11 cellular contexts compared by ENCODE assay signal in the genomic region with DNA sequence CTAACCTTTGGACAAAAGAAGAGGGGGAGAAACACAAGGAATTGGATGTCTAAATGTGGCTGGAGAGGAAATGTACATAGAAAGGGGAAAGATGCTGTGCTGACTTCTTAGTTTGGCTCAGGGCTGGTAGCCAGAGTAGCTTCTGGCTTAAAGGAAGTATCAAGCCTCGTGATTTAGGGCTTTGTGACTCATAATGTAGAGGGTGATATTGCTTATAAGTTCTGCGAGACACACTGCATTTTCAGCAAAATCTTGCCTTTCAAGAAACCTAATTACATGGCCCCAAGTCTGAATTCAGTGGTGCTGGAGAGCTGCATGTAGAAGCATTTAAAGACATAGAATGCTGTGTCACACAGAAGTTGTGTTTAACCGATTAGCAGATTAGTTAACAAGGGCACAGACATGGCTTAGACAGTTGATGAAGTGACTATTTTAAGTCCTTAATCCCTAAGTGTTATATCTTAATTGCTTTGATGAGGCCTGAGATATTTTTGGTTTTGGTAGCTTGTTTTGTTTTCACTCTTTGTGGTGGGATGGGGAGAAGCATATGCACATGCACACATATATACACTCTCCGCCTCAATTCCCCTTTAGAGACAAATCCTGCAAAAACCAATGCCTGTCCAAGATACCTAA.
DNase-seq lines count a peak whose midpoint lies in the region; ATAC-seq and TF ChIP-seq lines count a peak whose summit lies in the region.
"Had no signal": no experiment of that assay in that cellular context is flagged by ENCODE, and none has a peak within 500 bp of the region (broad histone marks: within the 10 kb centered on the region; RNA-seq: fewer than 3 reads in every experiment).

No MANE protein-coding gene starts in this region.

- no peak overlapping the region for H3K4me3 ChIP-seq in cardiac fibroblast (replicated peaks in 1 of 2; ENCODE audit: low read depth in 2 of 2, low read length in 2 of 2)

- no peak for ATAC-seq in GM21576 (IDR thresholded peaks at IDR 0.05; ENCODE audit: unreplicated experiment)

- TF ChIP-seq CTCF in cardiac fibroblast (IDR thresholded peaks at IDR 0.05; ENCODE audit: low read depth, low read length) (no peak), GM13977 (IDR thresholded peaks at IDR 0.05; ENCODE audit: extremely low read depth, insufficient read depth, missing control alignments) (no peak)

- in situ Hi-C loops in GM13977 (cut with MboI; ENCODE audit: low pct_unique_long_range_greater_than_20kb, low sequenced_read_pairs, unreplicated experiment) = loop anchor here (25.0 kb wide), 1 partner anchor 326 kb away; no protein-coding TSS in a partner anchor

- peak; percentile 72 for DNase-seq in EH (ENCODE audit: low read depth)
- DNase-seq in MV-4-11 (lab: John Stamatoyannopoulos, UW) = peak; percentile 70
- DNase-seq in cardiac fibroblast (ENCODE audit: low read depth in 2 of 2) = peak; percentile 82 to 85
- DNase-seq in pulmonary artery endothelial cell (ENCODE audit: low read depth, low spot score) = peak; percentile 24
- no peak for DNase-seq in germinal center (ENCODE audit: low spot score)
- no peak for DNase-seq in ureter (ENCODE audit: low spot score)
- no peak for DNase-seq in GM13977 (ENCODE audit: low spot score)
- DNase-seq: activated T-cell treated with anti-CD3 and anti-CD28 coated beads, Interleukin-2, amount 50 U/mL, for 1 hour; mammary epithelial cell; NCI-H2081 treated with DMSO at 0.1 percent for 48 hours had no signal

Comparison
In these comparisons a context has a peak if more than half of its experiments do, and no peak if none do; other contexts are left out.
1. DNase-seq: peak in EH (single experiment), MV-4-11 (single experiment), cardiac fibroblast (2 of 2) and pulmonary artery endothelial cell (single experiment); none in germinal center (single experiment), ureter (single experiment) and GM13977 (single experiment).